ENCODE assay signal across 8 cellular contexts in genomic region chr18:10526211-10526949, GRCh38. TPM values are rescaled to one million over a fixed set of nuclear protein-coding genes. Genes with fewer than 3 reads are reported as not detected.
DNase-seq lines count a peak whose midpoint lies in the region; ATAC-seq and TF ChIP-seq lines count a peak whose summit lies in the region.

No MANE protein-coding gene starts in this region.

- H3K4me3 Mint-ChIP-seq in naive B cell, result peak overlapping the region; percentile 94 to 100 (median 98)
- H3K4me3 Mint-ChIP-seq in stimulated activated naive CD8-positive, alpha-beta T cell treated with anti-CD3 and anti-CD28 coated beads, Interleukin-15, amount 100 ng/mL, for 72 hours, result peak overlapping the region; percentile 87 to 97

- peaks cover 31 to 60% (median 54%) of the 10 kb centered on the region in 3 donors for H3K4me1 Mint-ChIP-seq in naive B cell
- H3K4me1 Mint-ChIP-seq in stimulated activated naive CD8-positive, alpha-beta T cell treated with anti-CD3 and anti-CD28 coated beads, Interleukin-15, amount 100 ng/mL, for 72 hours, result peaks cover 50% of the 10 kb centered on the region

- H3K36me3 Mint-ChIP-seq in naive B cell, result no peaks in the 10 kb centered on the region

- TF ChIP-seq POLR2A in erythroblast (IDR thresholded peaks at IDR 0.05; ENCODE audit: low read length), result no peak

- H3K27ac Mint-ChIP-seq in naive B cell, result peak overlapping the region; percentile 72 to 99 (median 96)
- peak overlapping the region; percentile 87 to 90 for H3K27ac Mint-ChIP-seq in stimulated activated naive CD8-positive, alpha-beta T cell treated with anti-CD3 and anti-CD28 coated beads, Interleukin-15, amount 100 ng/mL, for 72 hours

- H3K9me3 Mint-ChIP-seq in naive B cell, result no peaks in the 10 kb centered on the region
- no peaks in the 10 kb centered on the region for H3K9me3 Mint-ChIP-seq in stimulated activated naive CD8-positive, alpha-beta T cell treated with anti-CD3 and anti-CD28 coated beads, Interleukin-15, amount 100 ng/mL, for 72 hours

- peak; percentile 42 for DNase-seq in NK-92 treated with Interleukin-12 subunit alpha and Interleukin-12 subunit beta, amount 100 ng/mL, for 24 hours (lab: John Stamatoyannopoulos, UW)
- DNase-seq in NK-92 (lab: John Stamatoyannopoulos, UW; ENCODE audit: unreplicated experiment) (no peak), NCI-H1105 treated with DMSO at 0.1 percent for 48 hours (lab: John Stamatoyannopoulos, UW) (peak; percentile 5), erythroblast (lab: John Stamatoyannopoulos, UW) (peak; percentile 83 to 87), naive B cell (peak; percentile 59)
- DNase-seq in activated CD8-positive, alpha-beta memory T cell treated with anti-CD3 and anti-CD28 coated beads, Interleukin-2, amount 50 U/mL, for 48 hours, result peak; percentile 75
- peak; percentile 45 to 58 for DNase-seq in stimulated activated naive CD8-positive, alpha-beta T cell treated with anti-CD3 and anti-CD28 coated beads, Interleukin-15, amount 100 ng/mL, for 72 hours

- ATAC-seq in HG02623 (IDR thresholded peaks at IDR 0.05; ENCODE audit: unreplicated experiment) (peak; percentile 57), naive B cell (ENCODE audit: low read depth in 2 of 2) (peak; percentile 52 to 54)
- peak; percentile 78 for ATAC-seq in stimulated activated naive CD8-positive, alpha-beta T cell treated with anti-CD3 and anti-CD28 coated beads, Interleukin-15, amount 100 ng/mL, for 72 hours

- no peaks in the 10 kb centered on the region for H3K27me3 Mint-ChIP-seq in naive B cell
- peaks cover 5% of the 10 kb centered on the region for H3K27me3 Mint-ChIP-seq in stimulated activated naive CD8-positive, alpha-beta T cell treated with anti-CD3 and anti-CD28 coated beads, Interleukin-15, amount 100 ng/mL, for 72 hours

RNA-seq across cellular contexts. Expression of gene NAPG, which starts 0.6 kb away (rescaled TPM):
- polyA plus RNA-seq in naive B cell (ENCODE audit: low read depth in 6 of 6), result 10 to 100 TPM in 5 of 6 donors, 1 to 10 TPM in 1; 9.6 to 16.8 (median 13.7) TPM
